In the genomic region with DNA sequence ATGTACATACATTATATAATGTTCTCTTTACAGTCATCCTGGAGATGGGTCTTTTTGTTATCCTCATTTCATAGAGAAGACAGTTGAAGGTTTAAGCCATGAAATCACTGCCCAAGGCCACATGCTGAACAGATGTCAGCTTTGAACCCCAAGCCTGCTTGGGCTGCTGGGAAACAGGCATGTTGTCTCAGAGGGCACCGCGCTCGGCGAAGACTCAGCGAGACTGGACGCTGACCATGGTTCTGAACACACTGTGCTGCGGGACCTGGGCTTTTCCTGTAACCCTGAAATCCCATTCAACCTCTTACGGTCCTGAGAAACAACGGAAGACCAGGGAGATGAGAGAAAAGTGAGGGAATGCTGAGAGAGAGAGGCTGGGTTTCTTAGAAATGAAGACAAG, we compare ENCODE assay signal across 1 cellular context.
TF ChIP-seq lines count a peak whose summit lies in the region.

No MANE protein-coding gene starts in this region.

TF ChIP-seq in HepG2, 621 proteins besides CTCF, POLR2A, EP300 and RAD21 (continued from another document and continues in another):
- TF ChIP-seq, protein P1, sequence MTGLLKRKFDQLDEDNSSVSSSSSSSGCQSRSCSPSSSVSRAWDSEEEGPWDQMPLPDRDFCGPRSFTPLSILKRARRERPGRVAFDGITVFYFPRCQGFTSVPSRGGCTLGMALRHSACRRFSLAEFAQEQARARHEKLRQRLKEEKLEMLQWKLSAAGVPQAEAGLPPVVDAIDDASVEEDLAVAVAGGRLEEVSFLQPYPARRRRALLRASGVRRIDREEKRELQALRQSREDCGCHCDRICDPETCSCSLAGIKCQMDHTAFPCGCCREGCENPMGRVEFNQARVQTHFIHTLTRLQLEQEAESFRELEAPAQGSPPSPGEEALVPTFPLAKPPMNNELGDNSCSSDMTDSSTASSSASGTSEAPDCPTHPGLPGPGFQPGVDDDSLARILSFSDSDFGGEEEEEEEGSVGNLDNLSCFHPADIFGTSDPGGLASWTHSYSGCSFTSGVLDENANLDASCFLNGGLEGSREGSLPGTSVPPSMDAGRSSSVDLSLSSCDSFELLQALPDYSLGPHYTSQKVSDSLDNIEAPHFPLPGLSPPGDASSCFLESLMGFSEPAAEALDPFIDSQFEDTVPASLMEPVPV (CRISPR knock-in tag; IDR thresholded peaks at IDR 0.05): no peak
- TF ChIP-seq GATA4 (IDR thresholded peaks at IDR 0.05; ENCODE audit: borderline replicate concordance, low read depth): no peak
- peak; percentile 60; the same call in 1 of the 2 replicates for TF ChIP-seq MAF1 (CRISPR knock-in tag; IDR thresholded peaks at IDR 0.05; ENCODE audit: borderline replicate concordance)
- TF ChIP-seq, protein P2, sequence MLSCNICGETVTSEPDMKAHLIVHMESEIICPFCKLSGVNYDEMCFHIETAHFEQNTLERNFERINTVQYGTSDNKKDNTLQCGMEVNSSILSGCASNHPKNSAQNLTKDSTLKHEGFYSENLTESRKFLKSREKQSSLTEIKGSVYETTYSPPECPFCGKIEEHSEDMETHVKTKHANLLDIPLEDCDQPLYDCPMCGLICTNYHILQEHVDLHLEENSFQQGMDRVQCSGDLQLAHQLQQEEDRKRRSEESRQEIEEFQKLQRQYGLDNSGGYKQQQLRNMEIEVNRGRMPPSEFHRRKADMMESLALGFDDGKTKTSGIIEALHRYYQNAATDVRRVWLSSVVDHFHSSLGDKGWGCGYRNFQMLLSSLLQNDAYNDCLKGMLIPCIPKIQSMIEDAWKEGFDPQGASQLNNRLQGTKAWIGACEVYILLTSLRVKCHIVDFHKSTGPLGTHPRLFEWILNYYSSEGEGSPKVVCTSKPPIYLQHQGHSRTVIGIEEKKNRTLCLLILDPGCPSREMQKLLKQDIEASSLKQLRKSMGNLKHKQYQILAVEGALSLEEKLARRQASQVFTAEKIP (CRISPR knock-in tag; IDR thresholded peaks at IDR 0.05; ENCODE audit: borderline replicate concordance): no peak
- TF ChIP-seq FOXA3 (CRISPR knock-in tag; IDR thresholded peaks at IDR 0.05): peak; percentile 45; the same call in 1 of the 2 replicates
- no peak for TF ChIP-seq ATF7 (IDR thresholded peaks at IDR 0.05)
- TF ChIP-seq ATF7 (CRISPR knock-in tag; IDR thresholded peaks at IDR 0.05): no peak
- peak in 1 of 2 experiments; percentile 87; a peak in 2 of 4 replicates for TF ChIP-seq KLF16 (CRISPR knock-in tag; IDR thresholded peaks at IDR 0.05)
- TF ChIP-seq JDP2 (CRISPR knock-in tag; IDR thresholded peaks at IDR 0.05; ENCODE audit: borderline replicate concordance): no peak; the same call in 1 of the 2 replicates
- peak; percentile 77 for TF ChIP-seq ZNF607 (CRISPR knock-in tag; IDR thresholded peaks at IDR 0.05; ENCODE audit: borderline replicate concordance)
- no peak for TF ChIP-seq MBD4 (IDR thresholded peaks at IDR 0.05; ENCODE audit: borderline replicate concordance, low read length)
- TF ChIP-seq, protein P3, sequence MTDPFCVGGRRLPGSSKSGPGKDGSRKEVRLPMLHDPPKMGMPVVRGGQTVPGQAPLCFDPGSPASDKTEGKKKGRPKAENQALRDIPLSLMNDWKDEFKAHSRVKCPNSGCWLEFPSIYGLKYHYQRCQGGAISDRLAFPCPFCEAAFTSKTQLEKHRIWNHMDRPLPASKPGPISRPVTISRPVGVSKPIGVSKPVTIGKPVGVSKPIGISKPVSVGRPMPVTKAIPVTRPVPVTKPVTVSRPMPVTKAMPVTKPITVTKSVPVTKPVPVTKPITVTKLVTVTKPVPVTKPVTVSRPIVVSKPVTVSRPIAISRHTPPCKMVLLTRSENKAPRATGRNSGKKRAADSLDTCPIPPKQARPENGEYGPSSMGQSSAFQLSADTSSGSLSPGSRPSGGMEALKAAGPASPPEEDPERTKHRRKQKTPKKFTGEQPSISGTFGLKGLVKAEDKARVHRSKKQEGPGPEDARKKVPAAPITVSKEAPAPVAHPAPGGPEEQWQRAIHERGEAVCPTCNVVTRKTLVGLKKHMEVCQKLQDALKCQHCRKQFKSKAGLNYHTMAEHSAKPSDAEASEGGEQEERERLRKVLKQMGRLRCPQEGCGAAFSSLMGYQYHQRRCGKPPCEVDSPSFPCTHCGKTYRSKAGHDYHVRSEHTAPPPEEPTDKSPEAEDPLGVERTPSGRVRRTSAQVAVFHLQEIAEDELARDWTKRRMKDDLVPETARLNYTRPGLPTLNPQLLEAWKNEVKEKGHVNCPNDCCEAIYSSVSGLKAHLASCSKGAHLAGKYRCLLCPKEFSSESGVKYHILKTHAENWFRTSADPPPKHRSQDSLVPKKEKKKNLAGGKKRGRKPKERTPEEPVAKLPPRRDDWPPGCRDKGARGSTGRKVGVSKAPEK (CRISPR knock-in tag; IDR thresholded peaks at IDR 0.05; ENCODE audit: borderline replicate concordance): no peak
- no peak for TF ChIP-seq ZNF317 (CRISPR knock-in tag; IDR thresholded peaks at IDR 0.05)
- no peak for TF ChIP-seq CENPX (CRISPR knock-in tag; IDR thresholded peaks at IDR 0.05)
- no peak for TF ChIP-seq ZNF543 (CRISPR knock-in tag; IDR thresholded peaks at IDR 0.05)
- 0 out of 2 replicates have a peak, but pooled peaks have one; percentile 32 for TF ChIP-seq KLF15 (CRISPR knock-in tag; IDR thresholded peaks at IDR 0.05; ENCODE audit: borderline replicate concordance)
- no peak for TF ChIP-seq ZNF496 (CRISPR knock-in tag; IDR thresholded peaks at IDR 0.05; ENCODE audit: insufficient replicate concordance)
- no peak for TF ChIP-seq HOXA7 (CRISPR knock-in tag; IDR thresholded peaks at IDR 0.05)
- no peak for TF ChIP-seq ZSCAN25 (CRISPR knock-in tag; IDR thresholded peaks at IDR 0.05)
- TF ChIP-seq FLYWCH1 (CRISPR knock-in tag; IDR thresholded peaks at IDR 0.05): no peak
- no peak for TF ChIP-seq ASH2L (IDR thresholded peaks at IDR 0.05; ENCODE audit: insufficient read length, low read depth, low read length)
- TF ChIP-seq, protein P4, sequence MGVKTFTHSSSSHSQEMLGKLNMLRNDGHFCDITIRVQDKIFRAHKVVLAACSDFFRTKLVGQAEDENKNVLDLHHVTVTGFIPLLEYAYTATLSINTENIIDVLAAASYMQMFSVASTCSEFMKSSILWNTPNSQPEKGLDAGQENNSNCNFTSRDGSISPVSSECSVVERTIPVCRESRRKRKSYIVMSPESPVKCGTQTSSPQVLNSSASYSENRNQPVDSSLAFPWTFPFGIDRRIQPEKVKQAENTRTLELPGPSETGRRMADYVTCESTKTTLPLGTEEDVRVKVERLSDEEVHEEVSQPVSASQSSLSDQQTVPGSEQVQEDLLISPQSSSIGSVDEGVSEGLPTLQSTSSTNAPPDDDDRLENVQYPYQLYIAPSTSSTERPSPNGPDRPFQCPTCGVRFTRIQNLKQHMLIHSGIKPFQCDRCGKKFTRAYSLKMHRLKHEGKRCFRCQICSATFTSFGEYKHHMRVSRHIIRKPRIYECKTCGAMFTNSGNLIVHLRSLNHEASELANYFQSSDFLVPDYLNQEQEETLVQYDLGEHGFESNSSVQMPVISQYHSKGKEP (CRISPR knock-in tag; IDR thresholded peaks at IDR 0.05): peak; percentile 80; the same call in 1 of the 2 replicates
- peak; percentile 76; the same call in 1 of the 2 replicates for TF ChIP-seq ZFP90 (CRISPR knock-in tag; IDR thresholded peaks at IDR 0.05; ENCODE audit: borderline replicate concordance)
- TF ChIP-seq FOSL2 (CRISPR knock-in tag; IDR thresholded peaks at IDR 0.05): peak; percentile 42; the same call in 1 of the 2 replicates
- TF ChIP-seq TGIF2 (CRISPR knock-in tag; IDR thresholded peaks at IDR 0.05): peak; percentile 83
- TF ChIP-seq, protein P5, sequence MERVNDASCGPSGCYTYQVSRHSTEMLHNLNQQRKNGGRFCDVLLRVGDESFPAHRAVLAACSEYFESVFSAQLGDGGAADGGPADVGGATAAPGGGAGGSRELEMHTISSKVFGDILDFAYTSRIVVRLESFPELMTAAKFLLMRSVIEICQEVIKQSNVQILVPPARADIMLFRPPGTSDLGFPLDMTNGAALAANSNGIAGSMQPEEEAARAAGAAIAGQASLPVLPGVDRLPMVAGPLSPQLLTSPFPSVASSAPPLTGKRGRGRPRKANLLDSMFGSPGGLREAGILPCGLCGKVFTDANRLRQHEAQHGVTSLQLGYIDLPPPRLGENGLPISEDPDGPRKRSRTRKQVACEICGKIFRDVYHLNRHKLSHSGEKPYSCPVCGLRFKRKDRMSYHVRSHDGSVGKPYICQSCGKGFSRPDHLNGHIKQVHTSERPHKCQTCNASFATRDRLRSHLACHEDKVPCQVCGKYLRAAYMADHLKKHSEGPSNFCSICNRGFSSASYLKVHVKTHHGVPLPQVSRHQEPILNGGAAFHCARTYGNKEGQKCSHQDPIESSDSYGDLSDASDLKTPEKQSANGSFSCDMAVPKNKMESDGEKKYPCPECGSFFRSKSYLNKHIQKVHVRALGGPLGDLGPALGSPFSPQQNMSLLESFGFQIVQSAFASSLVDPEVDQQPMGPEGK (CRISPR knock-in tag; IDR thresholded peaks at IDR 0.05): 0 out of 2 replicates have a peak, but pooled peaks have one; percentile 32
- TF ChIP-seq, protein P6, sequence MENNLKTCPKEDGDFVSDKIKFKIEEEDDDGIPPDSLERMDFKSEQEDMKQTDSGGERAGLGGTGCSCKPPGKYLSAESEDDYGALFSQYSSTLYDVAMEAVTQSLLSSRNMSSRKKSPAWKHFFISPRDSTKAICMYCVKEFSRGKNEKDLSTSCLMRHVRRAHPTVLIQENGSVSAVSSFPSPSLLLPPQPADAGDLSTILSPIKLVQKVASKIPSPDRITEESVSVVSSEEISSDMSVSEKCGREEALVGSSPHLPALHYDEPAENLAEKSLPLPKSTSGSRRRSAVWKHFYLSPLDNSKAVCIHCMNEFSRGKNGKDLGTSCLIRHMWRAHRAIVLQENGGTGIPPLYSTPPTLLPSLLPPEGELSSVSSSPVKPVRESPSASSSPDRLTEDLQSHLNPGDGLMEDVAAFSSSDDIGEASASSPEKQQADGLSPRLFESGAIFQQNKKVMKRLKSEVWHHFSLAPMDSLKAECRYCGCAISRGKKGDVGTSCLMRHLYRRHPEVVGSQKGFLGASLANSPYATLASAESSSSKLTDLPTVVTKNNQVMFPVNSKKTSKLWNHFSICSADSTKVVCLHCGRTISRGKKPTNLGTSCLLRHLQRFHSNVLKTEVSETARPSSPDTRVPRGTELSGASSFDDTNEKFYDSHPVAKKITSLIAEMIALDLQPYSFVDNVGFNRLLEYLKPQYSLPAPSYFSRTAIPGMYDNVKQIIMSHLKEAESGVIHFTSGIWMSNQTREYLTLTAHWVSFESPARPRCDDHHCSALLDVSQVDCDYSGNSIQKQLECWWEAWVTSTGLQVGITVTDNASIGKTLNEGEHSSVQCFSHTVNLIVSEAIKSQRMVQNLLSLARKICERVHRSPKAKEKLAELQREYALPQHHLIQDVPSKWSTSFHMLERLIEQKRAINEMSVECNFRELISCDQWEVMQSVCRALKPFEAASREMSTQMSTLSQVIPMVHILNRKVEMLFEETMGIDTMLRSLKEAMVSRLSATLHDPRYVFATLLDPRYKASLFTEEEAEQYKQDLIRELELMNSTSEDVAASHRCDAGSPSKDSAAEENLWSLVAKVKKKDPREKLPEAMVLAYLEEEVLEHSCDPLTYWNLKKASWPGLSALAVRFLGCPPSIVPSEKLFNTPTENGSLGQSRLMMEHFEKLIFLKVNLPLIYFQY (CRISPR knock-in tag; IDR thresholded peaks at IDR 0.05; ENCODE audit: borderline replicate concordance): 0 out of 2 replicates have a peak, but pooled peaks have one; percentile 74
- TF ChIP-seq ZNF124 (CRISPR knock-in tag; IDR thresholded peaks at IDR 0.05): peak; percentile 94
- TF ChIP-seq ZNF891 (CRISPR knock-in tag; IDR thresholded peaks at IDR 0.05): peak; percentile 63; the same call in 1 of the 2 replicates
- TF ChIP-seq MTA1 (CRISPR knock-in tag; IDR thresholded peaks at IDR 0.05; ENCODE audit: borderline replicate concordance): no peak
- no peak for TF ChIP-seq HNRNPL (IDR thresholded peaks at IDR 0.05; ENCODE audit: low read depth, low read length)
- no peak for TF ChIP-seq ZNF703 (CRISPR knock-in tag; IDR thresholded peaks at IDR 0.05; ENCODE audit: borderline replicate concordance)
- peak; percentile 89 for TF ChIP-seq ZNF331 (CRISPR knock-in tag; IDR thresholded peaks at IDR 0.05)
- TF ChIP-seq DMAP1 (CRISPR knock-in tag; IDR thresholded peaks at IDR 0.05): no peak
- peak; percentile 95 for TF ChIP-seq BORCS8-MEF2B (CRISPR knock-in tag; IDR thresholded peaks at IDR 0.05)
- TF ChIP-seq GATAD1 (CRISPR knock-in tag; IDR thresholded peaks at IDR 0.05): peak; percentile 62; the same call in 1 of the 2 replicates
- TF ChIP-seq, protein P7, sequence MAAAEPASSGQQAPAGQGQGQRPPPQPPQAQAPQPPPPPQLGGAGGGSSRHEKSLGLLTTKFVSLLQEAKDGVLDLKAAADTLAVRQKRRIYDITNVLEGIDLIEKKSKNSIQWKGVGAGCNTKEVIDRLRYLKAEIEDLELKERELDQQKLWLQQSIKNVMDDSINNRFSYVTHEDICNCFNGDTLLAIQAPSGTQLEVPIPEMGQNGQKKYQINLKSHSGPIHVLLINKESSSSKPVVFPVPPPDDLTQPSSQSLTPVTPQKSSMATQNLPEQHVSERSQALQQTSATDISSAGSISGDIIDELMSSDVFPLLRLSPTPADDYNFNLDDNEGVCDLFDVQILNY (CRISPR knock-in tag; conservative IDR thresholded peaks at IDR 0.05): 0 out of 2 replicates have a peak, but pooled peaks have one; percentile 50
- peak; percentile 65; the same call in 1 of the 2 replicates for TF ChIP-seq NCOA2 (CRISPR knock-in tag; IDR thresholded peaks at IDR 0.05)
- no peak for TF ChIP-seq MLLT10 (CRISPR knock-in tag; IDR thresholded peaks at IDR 0.05)
- peak; percentile 71; the same call in 1 of the 2 replicates for TF ChIP-seq FOXK1 (CRISPR knock-in tag; IDR thresholded peaks at IDR 0.05; ENCODE audit: borderline replicate concordance, low read depth)
- TF ChIP-seq KLF12 (CRISPR knock-in tag; IDR thresholded peaks at IDR 0.05; ENCODE audit: borderline replicate concordance): 0 out of 2 replicates have a peak, but pooled peaks have one; percentile 62
- TF ChIP-seq, protein P8, sequence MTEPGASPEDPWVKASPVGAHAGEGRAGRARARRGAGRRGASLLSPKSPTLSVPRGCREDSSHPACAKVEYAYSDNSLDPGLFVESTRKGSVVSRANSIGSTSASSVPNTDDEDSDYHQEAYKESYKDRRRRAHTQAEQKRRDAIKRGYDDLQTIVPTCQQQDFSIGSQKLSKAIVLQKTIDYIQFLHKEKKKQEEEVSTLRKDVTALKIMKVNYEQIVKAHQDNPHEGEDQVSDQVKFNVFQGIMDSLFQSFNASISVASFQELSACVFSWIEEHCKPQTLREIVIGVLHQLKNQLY (CRISPR knock-in tag; IDR thresholded peaks at IDR 0.05): no peak
- TF ChIP-seq ZNF530 (CRISPR knock-in tag; IDR thresholded peaks at IDR 0.05; ENCODE audit: low read depth): 0 out of 2 replicates have a peak, but pooled peaks have one; percentile 66
- TF ChIP-seq ZBTB8A (CRISPR knock-in tag; IDR thresholded peaks at IDR 0.05; ENCODE audit: borderline replicate concordance, low read depth): no peak
- no peak for TF ChIP-seq HOXD1 (CRISPR knock-in tag; IDR thresholded peaks at IDR 0.05)
